In the genomic region with DNA sequence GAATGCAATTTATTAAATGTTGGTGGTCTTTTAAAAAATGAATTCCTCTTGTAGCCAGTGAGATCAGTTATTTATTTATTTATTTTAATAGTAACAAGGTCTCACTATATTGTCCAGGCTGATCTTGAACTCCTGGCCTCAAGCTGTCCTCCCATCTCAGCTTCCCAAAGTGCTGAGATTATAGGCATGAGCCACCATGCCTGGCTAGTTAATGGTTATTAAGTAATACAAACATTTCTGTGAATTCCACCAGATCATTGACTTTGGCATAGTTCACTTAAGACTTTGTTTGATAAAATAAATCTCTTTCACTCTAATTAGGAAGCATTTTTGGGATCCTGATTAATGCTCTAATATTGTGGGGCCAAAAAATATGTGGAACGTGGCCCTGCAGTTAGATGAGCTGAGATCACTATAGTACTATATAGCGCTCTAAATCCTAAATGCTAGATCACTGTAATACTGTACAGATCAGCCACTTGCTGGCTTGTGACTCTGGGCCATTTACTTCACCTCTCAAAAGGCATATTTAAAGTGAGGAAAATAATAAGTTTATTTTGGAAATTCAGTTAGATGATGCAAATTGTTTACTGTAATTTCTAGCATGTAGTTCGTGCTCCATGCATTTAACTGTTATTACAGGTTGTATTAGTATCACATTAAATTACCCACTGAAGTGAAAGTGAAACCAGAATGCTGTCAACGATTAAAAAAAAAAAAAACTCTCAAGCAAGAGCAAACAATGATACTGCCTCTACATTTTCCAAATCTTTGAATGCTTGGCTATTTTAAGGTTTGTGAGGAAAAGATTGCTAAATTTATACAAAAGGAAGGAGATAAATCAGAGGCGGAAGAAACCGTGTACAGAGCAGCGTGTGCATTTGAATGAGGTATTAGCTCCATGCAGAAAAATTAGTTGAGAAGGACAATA, we compare ENCODE assay signal across 8 cellular contexts. TPM values are rescaled to one million over a fixed set of nuclear protein-coding genes. Genes with fewer than 3 reads are reported as not detected.
DNase-seq lines count a peak whose midpoint lies in the region; ATAC-seq, FAIRE-seq and TF ChIP-seq lines count a peak whose summit lies in the region.

No MANE protein-coding gene starts in this region.

- peak overlapping the region; percentile 92 to 95 for H3K4me3 Mint-ChIP-seq in effector memory CD8-positive, alpha-beta T cell

- H4K20me1 ChIP-seq in PC-3 (ENCODE audit: low read length): no peaks in the 10 kb centered on the region

- intact Hi-C loops in PC-3 (cut with micrococcal nuclease): loop anchor here (2.0 kb wide), 1 partner anchor 16 kb away; the partner anchor contains the start of gene FAS

- H3K27ac ChIP-seq in PC-3 (ENCODE audit: low read length): no peak overlapping the region

- peak; percentile 82 for ATAC-seq in PC-3
- ATAC-seq in effector memory CD8-positive, alpha-beta T cell (replicated peaks): peak; percentile 80
- no peak for ATAC-seq in GM18498 (IDR thresholded peaks at IDR 0.05; ENCODE audit: unreplicated experiment)

- H2AFZ ChIP-seq in PC-3 (ENCODE audit: low read length): peak overlapping the region; percentile 85

- no peaks in the 10 kb centered on the region for H3K9me2 ChIP-seq in PC-3 (replicated peaks; ENCODE audit: low read length)

- no peak for FAIRE-seq in frontal cortex (lab: Jason Lieb, UNC)

- no TSS peak for BruUV-seq in PC-3 (replicated peaks; lab: Mats Ljungman, UMichigan)

- no peaks in the 10 kb centered on the region for H3K36me3 ChIP-seq in PC-3 (ENCODE audit: low read depth, low read length)

- TF ChIP-seq CTCF in GM12875 (IDR thresholded peaks at IDR 0.05; ENCODE audit: borderline replicate concordance, insufficient read depth, low read depth, low read length): no peak
- no peak for TF ChIP-seq CTCF in PC-3 (conservative IDR thresholded peaks at IDR 0.05; ENCODE audit: low read depth, low read length)

- peaks cover 9 to 13% of the 10 kb centered on the region in 2 donors for H3K4me1 Mint-ChIP-seq in effector memory CD8-positive, alpha-beta T cell (ENCODE audit: low read depth in 2 of 2)

- H3K4me1 ChIP-seq in PC-3 (ENCODE audit: insufficient read depth, low read length): no peaks in the 10 kb centered on the region

- H3K9ac ChIP-seq in PC-3 (ENCODE audit: low read length): peak overlapping the region; percentile 50

- H3K27me3 ChIP-seq in PC-3 (ENCODE audit: low read length): no peaks in the 10 kb centered on the region

- no peaks in the 10 kb centered on the region for H3K9me3 Mint-ChIP-seq in effector memory CD8-positive, alpha-beta T cell

- no peaks in the 10 kb centered on the region for H3K9me3 ChIP-seq in PC-3 (ENCODE audit: low read length)

- POLR2A ChIA-PET in PC-3 (lab: Charles Lee; ENCODE audit: unreplicated experiment): no interaction called here

- H3K4me2 ChIP-seq in PC-3 (ENCODE audit: low read length): peak overlapping the region; percentile 80

- H3K36me3 Mint-ChIP-seq in effector memory CD8-positive, alpha-beta T cell (ENCODE audit: insufficient read depth): peaks cover 5% of the 10 kb centered on the region

- H3K4me3 ChIP-seq in GM12875 (ENCODE audit: low read depth, low read length) (peak overlapping the region; percentile 3), PC-3 (ENCODE audit: low read length) (peak overlapping the region; percentile 74)

- H3K79me2 ChIP-seq in PC-3 (ENCODE audit: low read length): no peaks in the 10 kb centered on the region

- no peaks in the 10 kb centered on the region for H3K27me3 Mint-ChIP-seq in effector memory CD8-positive, alpha-beta T cell

- peak overlapping the region; percentile 93 to 96 for H3K27ac Mint-ChIP-seq in effector memory CD8-positive, alpha-beta T cell

- CTCF ChIA-PET in PC-3 (lab: Charles Lee): no interaction called here

- DNase-seq in PC-3 (peak; percentile 27), pons (ENCODE audit: low spot score) (peak; percentile 43), frontal cortex (ENCODE audit: low spot score in 2 of 2) (no peak), NCI-H2171 (lab: John Stamatoyannopoulos, UW) (no peak), AG08396 (ENCODE audit: low spot score) (no peak)
- DNase-seq in effector memory CD8-positive, alpha-beta T cell: no peak

- H3F3A ChIP-seq in PC-3 (ENCODE audit: low read length, unreplicated experiment): no peaks in the 10 kb centered on the region

RNA-seq across cellular contexts. Expression of gene FAS, which starts 15.9 kb away (rescaled TPM):
- 3.5 and 4.8 TPM in 2 replicates for total RNA-seq in PC-3 (2014; rRNA removed)
- total RNA-seq in frontal cortex: 1.6 TPM

RNA-seq across cellular contexts. Expression of gene ACTA2, which starts 22.1 kb away (rescaled TPM):
- total RNA-seq in PC-3 (2014; rRNA removed): 2.7 TPM in 1 of 2 replicates, not detected in the other
- total RNA-seq in frontal cortex: 26.1 TPM

Comparison
In these comparisons a context has a peak if more than half of its experiments do, and no peak if none do; other contexts are left out.
1. DNase-seq: peak in PC-3 (single experiment) and pons (single experiment); none in effector memory CD8-positive, alpha-beta T cell (0 of 3), frontal cortex (0 of 2), NCI-H2171 (single experiment) and AG08396 (single experiment).